ENCODE assay signal across 13 cellular contexts in genomic region chr15:56102401-56102800, GRCh38.
"Had no signal": no experiment of that assay in that cellular context is flagged by ENCODE, and none has a peak within 500 bp of the region (broad histone marks: within the 10 kb centered on the region; RNA-seq: fewer than 3 reads in every experiment).

No MANE protein-coding gene starts in this region.

- H3K27me3 Mint-ChIP-seq: activated CD4-positive, alpha-beta T cell treated with anti-CD3 and anti-CD28 coated beads, Interleukin-2, amount 10 ng/mL, durations not matched to agents 7 days and 5 days; activated naive CD4-positive, alpha-beta T cell treated with anti-CD3 and anti-CD28 coated beads, Interleukin-2, amount 50 U/mL, for 24 hours; stimulated activated naive B cell treated with anti-CD40 and anti-IgM and Interleukin-4, amounts not matched to agents 10 μg/mL and 1 μg/mL and 100 μg/mL, for 72 hours had no signal

- H3K27ac Mint-ChIP-seq: activated CD4-positive, alpha-beta T cell treated with anti-CD3 and anti-CD28 coated beads, Interleukin-2, amount 10 ng/mL, durations not matched to agents 7 days and 5 days; activated naive CD4-positive, alpha-beta T cell treated with anti-CD3 and anti-CD28 coated beads, Interleukin-2, amount 50 U/mL, for 24 hours; stimulated activated naive B cell treated with anti-CD40 and anti-IgM and Interleukin-4, amounts not matched to agents 10 μg/mL and 1 μg/mL and 100 μg/mL, for 72 hours had no signal

- H3K36me3 ChIP-seq: ovary had no signal

- H3K4me3 Mint-ChIP-seq: activated CD4-positive, alpha-beta T cell treated with anti-CD3 and anti-CD28 coated beads, Interleukin-2, amount 10 ng/mL, durations not matched to agents 7 days and 5 days; activated naive CD4-positive, alpha-beta T cell treated with anti-CD3 and anti-CD28 coated beads, Interleukin-2, amount 50 U/mL, for 24 hours; stimulated activated naive B cell treated with anti-CD40 and anti-IgM and Interleukin-4, amounts not matched to agents 10 μg/mL and 1 μg/mL and 100 μg/mL, for 72 hours had no signal

- ATAC-seq: left colon; stimulated activated naive B cell treated with anti-CD40 and anti-IgM and Interleukin-4, amounts not matched to agents 10 μg/mL and 1 μg/mL and 100 μg/mL, for 72 hours had no signal

- DNase-seq: activated CD4-positive, alpha-beta T cell treated with anti-CD3 and anti-CD28 coated beads, Interleukin-2, amount 10 ng/mL, durations not matched to agents 7 days and 5 days; activated CD4-positive, CD25-positive, alpha-beta regulatory T cell; amniotic stem cell; effector CD4-positive, alpha-beta T cell; glutamatergic neuron; left colon; mesenchymal stem cell; ovary; SIG-M5; stimulated activated naive B cell treated with anti-CD40 and anti-IgM and Interleukin-4, amounts not matched to agents 10 μg/mL and 1 μg/mL and 100 μg/mL, for 72 hours; substantia nigra; T-helper 2 cell had no signal

- H3K9me3 Mint-ChIP-seq: activated CD4-positive, alpha-beta T cell treated with anti-CD3 and anti-CD28 coated beads, Interleukin-2, amount 10 ng/mL, durations not matched to agents 7 days and 5 days; activated naive CD4-positive, alpha-beta T cell treated with anti-CD3 and anti-CD28 coated beads, Interleukin-2, amount 50 U/mL, for 24 hours; stimulated activated naive B cell treated with anti-CD40 and anti-IgM and Interleukin-4, amounts not matched to agents 10 μg/mL and 1 μg/mL and 100 μg/mL, for 72 hours had no signal

- H3K9me3 ChIP-seq: ovary had no signal

- H3K4me3 ChIP-seq: ovary had no signal

- H3K27me3 ChIP-seq: ovary had no signal

- H3K27ac ChIP-seq: ovary had no signal

- H3K4me1 Mint-ChIP-seq: activated CD4-positive, alpha-beta T cell treated with anti-CD3 and anti-CD28 coated beads, Interleukin-2, amount 10 ng/mL, durations not matched to agents 7 days and 5 days; activated naive CD4-positive, alpha-beta T cell treated with anti-CD3 and anti-CD28 coated beads, Interleukin-2, amount 50 U/mL, for 24 hours; stimulated activated naive B cell treated with anti-CD40 and anti-IgM and Interleukin-4, amounts not matched to agents 10 μg/mL and 1 μg/mL and 100 μg/mL, for 72 hours had no signal
